In genomic region chr2:140496714-140497113, GRCh38 we compare ENCODE assay signal across 31 cellular contexts.
"Had no signal": no experiment of that assay in that cellular context is flagged by ENCODE, and none has a peak within 500 bp of the region (broad histone marks: within the 10 kb centered on the region; RNA-seq: fewer than 3 reads in every experiment).

No MANE protein-coding gene starts in this region.

- H3K9me3 ChIP-seq: ovary, psoas muscle, right lobe of liver, sigmoid colon, spleen, suprapubic skin, testis, tibial artery, transverse colon, upper lobe of right lung, uterus had no signal

- H3K27me3 ChIP-seq: neural progenitor cell, ovary, right lobe of liver, sigmoid colon, spleen, suprapubic skin, testis, tibial artery, transverse colon, upper lobe of right lung, uterus had no signal

- H3K27ac ChIP-seq: neural progenitor cell, ovary, parathyroid adenoma, psoas muscle, right lobe of liver, sigmoid colon, spleen, suprapubic skin, testis, tibial artery, transverse colon, upper lobe of right lung, uterus had no signal

- ATAC-seq: natural killer cell; psoas muscle; right cardiac atrium; right lobe of liver; stimulated activated memory B cell treated with anti-CD40 and anti-IgM and Interleukin-4, amounts not matched to agents 10 μg/mL and 1 μg/mL and 100 μg/mL, for 72 hours; stimulated activated naive CD8-positive, alpha-beta T cell treated with anti-CD3 and anti-CD28 coated beads, Interleukin-15, amount 100 ng/mL, for 72 hours; stimulated activated naive CD8-positive, alpha-beta T cell treated with anti-CD3 and anti-CD28 coated beads, Interleukin-15, Interleukin-2, amounts not matched to agents 100 U/mL and 50 U/mL, for 24 hours; upper lobe of right lung had no signal

- H3K4me3 ChIP-seq: neural progenitor cell, ovary, psoas muscle, right lobe of liver, sigmoid colon, spleen, suprapubic skin, testis, tibial artery, transverse colon, upper lobe of right lung, uterus had no signal

- H3K27ac Mint-ChIP-seq: natural killer cell; nephron; neural progenitor cell; progenitor cell of endocrine pancreas; stimulated activated memory B cell treated with anti-CD40 and anti-IgM and Interleukin-4, amounts not matched to agents 10 μg/mL and 1 μg/mL and 100 μg/mL, for 72 hours; stimulated activated naive CD8-positive, alpha-beta T cell treated with anti-CD3 and anti-CD28 coated beads, Interleukin-15, amount 100 ng/mL, for 72 hours; type B pancreatic cell had no signal

- H3K9me3 Mint-ChIP-seq: nephron; neural progenitor cell; stimulated activated memory B cell treated with anti-CD40 and anti-IgM and Interleukin-4, amounts not matched to agents 10 μg/mL and 1 μg/mL and 100 μg/mL, for 72 hours; type B pancreatic cell had no signal

- FAIRE-seq: small intestine had no signal

- H3K4me1 Mint-ChIP-seq: natural killer cell; neural progenitor cell; stimulated activated memory B cell treated with anti-CD40 and anti-IgM and Interleukin-4, amounts not matched to agents 10 μg/mL and 1 μg/mL and 100 μg/mL, for 72 hours; stimulated activated naive CD8-positive, alpha-beta T cell treated with anti-CD3 and anti-CD28 coated beads, Interleukin-15, amount 100 ng/mL, for 72 hours had no signal

- H3K4me3 Mint-ChIP-seq: natural killer cell; nephron; neural progenitor cell; stimulated activated memory B cell treated with anti-CD40 and anti-IgM and Interleukin-4, amounts not matched to agents 10 μg/mL and 1 μg/mL and 100 μg/mL, for 72 hours; stimulated activated naive CD8-positive, alpha-beta T cell treated with anti-CD3 and anti-CD28 coated beads, Interleukin-15, amount 100 ng/mL, for 72 hours; type B pancreatic cell had no signal

- DNase-seq: natural killer cell; occipital lobe; ovary; posterior cingulate gyrus; psoas muscle; right cardiac atrium; right lobe of liver; sigmoid colon; small intestine; spleen; stimulated activated CD4-positive, alpha-beta T cell treated with anti-CD3 and anti-CD28 coated beads, Interleukin-12 subunit alpha, Interleukin-12 subunit beta, amount 100 ng/mL, for 4 hours; stimulated activated CD4-positive, alpha-beta T cell treated with anti-CD3 and anti-CD28 coated beads, Interleukin-1b, Interleukin-23, amount 100 ng/mL, for 48 hours; stimulated activated CD4-positive, alpha-beta T cell treated with anti-CD3 and anti-CD28 coated beads, Interleukin-4, amount 100 ng/mL, for 1 hour; stimulated activated CD4-positive, alpha-beta T cell treated with anti-CD3 and anti-CD28 coated beads, Interleukin-4, amount 100 ng/mL, for 4 hours; stimulated activated CD8-positive, alpha-beta memory T cell treated with anti-CD3 and anti-CD28 coated beads, Interleukin-4, amount 100 ng/mL, for 48 hours; stimulated activated naive CD4-positive, alpha-beta T cell; stimulated activated naive CD8-positive, alpha-beta T cell treated with anti-CD3 and anti-CD28 coated beads, Interleukin-15, amount 100 ng/mL, for 72 hours; stimulated activated naive CD8-positive, alpha-beta T cell treated with anti-CD3 and anti-CD28 coated beads, Interleukin-15, Interleukin-2, amounts not matched to agents 100 U/mL and 50 U/mL, for 24 hours; substantia nigra; testis; tibial artery; transverse colon; upper lobe of right lung; uterus had no signal

- H3K4me1 ChIP-seq: neural progenitor cell, parathyroid adenoma, psoas muscle, right lobe of liver, sigmoid colon, spleen, suprapubic skin, testis, tibial artery, transverse colon, upper lobe of right lung, uterus had no signal

- H3K36me3 ChIP-seq: neural progenitor cell, ovary, right lobe of liver, sigmoid colon, spleen, suprapubic skin, tibial artery, transverse colon, upper lobe of right lung, uterus had no signal

- H3K36me3 Mint-ChIP-seq: natural killer cell; neural progenitor cell; stimulated activated memory B cell treated with anti-CD40 and anti-IgM and Interleukin-4, amounts not matched to agents 10 μg/mL and 1 μg/mL and 100 μg/mL, for 72 hours; type B pancreatic cell had no signal

- H3K27me3 Mint-ChIP-seq: progenitor cell of endocrine pancreas; stimulated activated memory B cell treated with anti-CD40 and anti-IgM and Interleukin-4, amounts not matched to agents 10 μg/mL and 1 μg/mL and 100 μg/mL, for 72 hours; stimulated activated naive CD8-positive, alpha-beta T cell treated with anti-CD3 and anti-CD28 coated beads, Interleukin-15, amount 100 ng/mL, for 72 hours had no signal

- H3K4me2 ChIP-seq: neural progenitor cell had no signal
